Comparison of ENCODE assay signal across 9 cellular contexts in genomic region chr10:110873951-110874350, GRCh38. TPM values are rescaled to one million over a fixed set of nuclear protein-coding genes. Genes with fewer than 3 reads are reported as not detected.
DNase-seq lines count a peak whose midpoint lies in the region; ATAC-seq and TF ChIP-seq lines count a peak whose summit lies in the region.
"Had no signal": no experiment of that assay in that cellular context is flagged by ENCODE, and none has a peak within 500 bp of the region (broad histone marks: within the 10 kb centered on the region; RNA-seq: fewer than 3 reads in every experiment).

No MANE protein-coding gene starts in this region.

- H3K9ac ChIP-seq in iPS-18a (ENCODE audit: low read length), result peak overlapping the region; percentile 60

- H3K27me3 ChIP-seq in iPS-18a (ENCODE audit: control insufficient read depth, insufficient read depth, low read length) (no peaks in the 10 kb centered on the region), stomach (no peaks in the 10 kb centered on the region)

- WGBS in stomach, 5 donors, result 15 to 48% (median 27%) methylated on average over 2 of the region's 2 CpGs

- H3K4me1 Mint-ChIP-seq in T-helper 1 cell treated with Interleukin-12 subunit alpha and Interleukin-12 subunit beta and Interleukin-4 antibody, amounts not matched to agents 30 μg/mL and 1 μg/mL, for 36 hours (ENCODE audit: low read depth), result peaks cover 45% of the 10 kb centered on the region
- H3K4me1 Mint-ChIP-seq in activated CD8-positive, alpha-beta T cell treated with anti-CD3 and anti-CD28 coated beads for 36 hours (ENCODE audit: low read depth), result peaks cover 56% of the 10 kb centered on the region

- H3K27ac Mint-ChIP-seq in T-helper 1 cell treated with Interleukin-12 subunit alpha and Interleukin-12 subunit beta and Interleukin-4 antibody, amounts not matched to agents 30 μg/mL and 1 μg/mL, for 36 hours, result peak overlapping the region; percentile 6
- peak overlapping the region; percentile 92 for H3K27ac Mint-ChIP-seq in activated CD8-positive, alpha-beta T cell treated with anti-CD3 and anti-CD28 coated beads for 36 hours

- peak overlapping the region; percentile 59 for H3K4me3 Mint-ChIP-seq in T-helper 1 cell treated with Interleukin-12 subunit alpha and Interleukin-12 subunit beta and Interleukin-4 antibody, amounts not matched to agents 30 μg/mL and 1 μg/mL, for 36 hours
- peak overlapping the region; percentile 86 for H3K4me3 Mint-ChIP-seq in activated CD8-positive, alpha-beta T cell treated with anti-CD3 and anti-CD28 coated beads for 36 hours

- H3K36me3 Mint-ChIP-seq in T-helper 1 cell treated with Interleukin-12 subunit alpha and Interleukin-12 subunit beta and Interleukin-4 antibody, amounts not matched to agents 30 μg/mL and 1 μg/mL, for 36 hours (ENCODE audit: low read depth), result peaks cover 21% of the 10 kb centered on the region
- H3K36me3 Mint-ChIP-seq in activated CD8-positive, alpha-beta T cell treated with anti-CD3 and anti-CD28 coated beads for 36 hours (ENCODE audit: low read depth), result peaks cover 38% of the 10 kb centered on the region

- CTCF ChIA-PET in activated CD8-positive, alpha-beta T cell treated with anti-CD3 and anti-CD28 coated beads for 36 hours (lab: Charles Lee), result no interaction called here

- H3K4me3 ChIP-seq in iPS-18a (ENCODE audit: low read length), result peak overlapping the region; percentile 65
- H3K4me3 ChIP-seq in stomach, result peak overlapping the region; percentile 85 to 96 (median 86)

- TF ChIP-seq EP300 in stomach (IDR thresholded peaks at IDR 0.05), result no peak

- no peaks in the 10 kb centered on the region for H3K9me3 Mint-ChIP-seq in T-helper 1 cell treated with Interleukin-12 subunit alpha and Interleukin-12 subunit beta and Interleukin-4 antibody, amounts not matched to agents 30 μg/mL and 1 μg/mL, for 36 hours
- no peaks in the 10 kb centered on the region for H3K9me3 Mint-ChIP-seq in activated CD8-positive, alpha-beta T cell treated with anti-CD3 and anti-CD28 coated beads for 36 hours

- ATAC-seq in activated CD8-positive, alpha-beta T cell treated with anti-CD3 and anti-CD28 coated beads for 36 hours, result no peak
- no peak for ATAC-seq in HG02610 (IDR thresholded peaks at IDR 0.05; ENCODE audit: unreplicated experiment)

- POLR2A ChIA-PET in activated CD8-positive, alpha-beta T cell treated with anti-CD3 and anti-CD28 coated beads for 36 hours (lab: Charles Lee), result interaction anchor here (0.7 to 2.3 kb wide), 6 partner anchors 12 to 125 kb away, joined by 3 to 15 read pairs (median 6); no protein-coding TSS in a partner anchor

- H3K9me3 ChIP-seq in iPS-18a (ENCODE audit: control insufficient read depth, low read depth, low read length), result no peaks in the 10 kb centered on the region
- H3K9me3 ChIP-seq in stomach, result no peaks in the 10 kb centered on the region

- intact Hi-C loops in activated CD8-positive, alpha-beta T cell treated with anti-CD3 and anti-CD28 coated beads for 36 hours (cut with micrococcal nuclease), result loop anchor here (5.0 to 10.0 kb wide), 2 partner anchors 127 to 259 kb away; no protein-coding TSS in a partner anchor
- intact Hi-C loops in stomach (cut with DNase I; ENCODE audit: low total_unique reads), result no loop called here

- H3K4me1 ChIP-seq in iPS-18a (ENCODE audit: control insufficient read depth, low read depth, low read length), result peaks cover 16% of the 10 kb centered on the region
- peaks cover 7 to 72% (median 43%) of the 10 kb centered on the region in 4 donors for H3K4me1 ChIP-seq in stomach

- H3K27me3 Mint-ChIP-seq in T-helper 1 cell treated with Interleukin-12 subunit alpha and Interleukin-12 subunit beta and Interleukin-4 antibody, amounts not matched to agents 30 μg/mL and 1 μg/mL, for 36 hours (ENCODE audit: low read depth), result no peaks in the 10 kb centered on the region
- no peaks in the 10 kb centered on the region for H3K27me3 Mint-ChIP-seq in activated CD8-positive, alpha-beta T cell treated with anti-CD3 and anti-CD28 coated beads for 36 hours

- no peak for TF ChIP-seq CTCF in activated CD8-positive, alpha-beta T cell treated with anti-CD3 and anti-CD28 coated beads for 36 hours (IDR thresholded peaks at IDR 0.05)
- no peak for TF ChIP-seq CTCF in stomach (IDR thresholded peaks at IDR 0.05)

- H3K36me3 ChIP-seq in iPS-18a (ENCODE audit: control insufficient read depth, low read depth, low read length), result no peaks in the 10 kb centered on the region
- H3K36me3 ChIP-seq in stomach, result peaks cover 0 to 30% (median 20%) of the 10 kb centered on the region in 4 donors

- no peak for TF ChIP-seq POLR2A in stomach (IDR thresholded peaks at IDR 0.05)

- DNase-seq in T-helper 1 cell, result no peak
- no peak for DNase-seq in activated CD8-positive, alpha-beta T cell treated with anti-CD3 and anti-CD28 coated beads for 36 hours
- no peak for DNase-seq in stomach
- no peak for DNase-seq in NCI-H2081 (lab: John Stamatoyannopoulos, UW)
- no peak for DNase-seq in C1 segment of cervical spinal cord (lab: John Stamatoyannopoulos, UW)
- DNase-seq: NCI-H2171 treated with DMSO at 0.1 percent for 48 hours had no signal

- H3K27ac ChIP-seq in iPS-18a (ENCODE audit: low read length) (no peak overlapping the region), stomach (peak overlapping the region; percentile 33 to 99 (median 98))

RNA-seq across cellular contexts. Expression of gene PDCD4, which starts 2.2 kb away (rescaled TPM):
- 100 to 1,000 TPM; 186 to 190 TPM for total RNA-seq in activated CD8-positive, alpha-beta T cell treated with anti-CD3 and anti-CD28 coated beads for 36 hours
- total RNA-seq in stomach, result 100 to 1,000 TPM in 3 of 5 donors, 10 to 100 TPM in 2; 39.3 to 605 (median 130) TPM
- polyA plus RNA-seq in stomach, result 100 to 1,000 TPM; 111 to 122 (median 115) TPM

RNA-seq across cellular contexts. Expression of gene BBIP1, which starts 45.0 kb away (rescaled TPM):
- total RNA-seq in activated CD8-positive, alpha-beta T cell treated with anti-CD3 and anti-CD28 coated beads for 36 hours, result 10 to 100 TPM; 41.2 to 44.4 TPM
- 100 to 1,000 TPM in 1 of 5 donors, 10 to 100 TPM in 3, under 1 TPM in 1; 0.58 to 125 (median 32.7) TPM for total RNA-seq in stomach
- polyA plus RNA-seq in stomach, result 10 to 100 TPM; 21.7 to 27.0 (median 21.8) TPM

RNA-seq across cellular contexts. Expression of gene SHOC2, which starts 45.5 kb away (rescaled TPM):
- total RNA-seq in activated CD8-positive, alpha-beta T cell treated with anti-CD3 and anti-CD28 coated beads for 36 hours, result 10 to 100 TPM; 34.2 to 35.4 TPM
- total RNA-seq in stomach, result 100 to 1,000 TPM in 1 of 5 donors, 10 to 100 TPM in 4; 24.9 to 550 (median 68.3) TPM
- 10 to 100 TPM; 13.2 to 27.2 (median 18.2) TPM for polyA plus RNA-seq in stomach
